Comparison of ENCODE assay signal across 16 cellular contexts in genomic region chr3:152779649-152780048, GRCh38. TPM values are rescaled to one million over a fixed set of nuclear protein-coding genes. Genes with fewer than 3 reads are reported as not detected.
DNase-seq lines count a peak whose midpoint lies in the region; ATAC-seq, FAIRE-seq and TF ChIP-seq lines count a peak whose summit lies in the region.
"Had no signal": no experiment of that assay in that cellular context is flagged by ENCODE, and none has a peak within 500 bp of the region (broad histone marks: within the 10 kb centered on the region; RNA-seq: fewer than 3 reads in every experiment).

No MANE protein-coding gene starts in this region.

- no peaks in the 10 kb centered on the region for H3K79me2 ChIP-seq in endothelial cell of umbilical vein (ENCODE audit: control insufficient read depth, insufficient read depth, low read length)
- H3K79me2 ChIP-seq in neural cell (replicated peaks; ENCODE audit: insufficient read depth, low read length), result no peaks in the 10 kb centered on the region

- TF ChIP-seq POLR2A in endothelial cell of umbilical vein (IDR thresholded peaks at IDR 0.05; ENCODE audit: low read depth, low read length), result no peak

- peaks cover 2% of the 10 kb centered on the region in 2 donors for H3K9me3 Mint-ChIP-seq in natural killer cell
- H3K9me3 Mint-ChIP-seq: activated naive CD8-positive, alpha-beta T cell treated with anti-CD3 and anti-CD28 coated beads, Interleukin-2, amount 50 U/mL, for 24 hours had no signal

- H3K9me1 ChIP-seq in endothelial cell of umbilical vein (replicated peaks; ENCODE audit: control insufficient read depth, extremely low read depth, insufficient read depth, low read length), result no peaks in the 10 kb centered on the region

- no peaks in the 10 kb centered on the region for H3K4me1 ChIP-seq in endothelial cell of umbilical vein (ENCODE audit: control insufficient read depth, extremely low read depth, insufficient read depth, low read length)
- H3K4me1 ChIP-seq: BLaER1 treated with 17β-estradiol and CSF1 and Interleukin-3, amounts not matched to agents 10 nM and 100 nM; lower lobe of right lung had no signal

- H3K27ac ChIP-seq in endothelial cell of umbilical vein (ENCODE audit: insufficient read depth, low read depth, low read length) (no peak overlapping the region), neural cell (ENCODE audit: low read length) (peak overlapping the region; percentile 56)
- H3K27ac ChIP-seq: BLaER1 treated with 17β-estradiol and CSF1 and Interleukin-3, amounts not matched to agents 10 nM and 100 nM; lower lobe of right lung had no signal

- H3K27me3 ChIP-seq in endothelial cell of umbilical vein (ENCODE audit: control insufficient read depth in 2 of 2, insufficient read depth in 2 of 2, low read length in 2 of 2), result no peaks in the 10 kb centered on the region
- no peaks in the 10 kb centered on the region for H3K27me3 ChIP-seq in neural cell (ENCODE audit: insufficient read depth, low read depth, low read length)
- H3K27me3 ChIP-seq: BLaER1 treated with 17β-estradiol and CSF1 and Interleukin-3, amounts not matched to agents 10 nM and 100 nM had no signal

- H3K27ac Mint-ChIP-seq in natural killer cell, result no peak overlapping the region
- H3K27ac Mint-ChIP-seq: activated naive CD8-positive, alpha-beta T cell treated with anti-CD3 and anti-CD28 coated beads, Interleukin-2, amount 50 U/mL, for 24 hours had no signal

- FAIRE-seq in endothelial cell of umbilical vein (lab: Jason Lieb, UNC), result no peak

- no peaks in the 10 kb centered on the region for H3K9me2 ChIP-seq in neural cell (ENCODE audit: insufficient read depth, low read length)

- no peaks in the 10 kb centered on the region for H3K36me3 Mint-ChIP-seq in natural killer cell

- H3K9ac ChIP-seq in endothelial cell of umbilical vein (replicated peaks; ENCODE audit: extremely low read depth, insufficient read depth, low read length) (no peak overlapping the region), neural cell (ENCODE audit: low read length) (peak overlapping the region; percentile 3)
- H3K9ac ChIP-seq: BLaER1 treated with 17β-estradiol and CSF1 and Interleukin-3, amounts not matched to agents 10 nM and 100 nM had no signal

- dilution Hi-C loops in endothelial cell of umbilical vein (cut with MboI; ENCODE audit: extremely low pct_ligation_motif_present, low sequenced_read_pairs), result no loop called here

- no peak for TF ChIP-seq RAD21 in neural cell (conservative IDR thresholded peaks at IDR 0.05)

- CTCF ChIA-PET in endothelial cell of umbilical vein (lab: Charles Lee), result interaction anchor here (0.7 kb wide), 1 partner anchor 18 kb away, joined by 3 read pairs; no protein-coding TSS in a partner anchor

- no TSS peak for BruUV-seq in endothelial cell of umbilical vein (replicated peaks; lab: Mats Ljungman, UMichigan)

- ATAC-seq in natural killer cell, result no peak
- ATAC-seq: activated naive CD8-positive, alpha-beta T cell treated with anti-CD3 and anti-CD28 coated beads, Interleukin-2, amount 50 U/mL, for 24 hours; lower lobe of right lung had no signal

- H4K20me1 ChIP-seq in endothelial cell of umbilical vein (replicated peaks; ENCODE audit: control insufficient read depth, extremely low read depth, insufficient read depth, low read length) (no peaks in the 10 kb centered on the region), neural cell (ENCODE audit: insufficient read depth) (no peaks in the 10 kb centered on the region)
- H4K20me1 ChIP-seq: BLaER1 treated with 17β-estradiol and CSF1 and Interleukin-3, amounts not matched to agents 10 nM and 100 nM had no signal

- H3F3A ChIP-seq in neural cell (ENCODE audit: insufficient read depth, low read length, poor library complexity, severe bottlenecking), result no peaks in the 10 kb centered on the region

- H3K9me3 ChIP-seq in endothelial cell of umbilical vein (replicated peaks; ENCODE audit: control insufficient read depth, insufficient read depth, low read length) (no peaks in the 10 kb centered on the region), neural cell (ENCODE audit: low read length) (no peaks in the 10 kb centered on the region)
- H3K9me3 ChIP-seq: BLaER1 treated with 17β-estradiol and CSF1 and Interleukin-3, amounts not matched to agents 10 nM and 100 nM; lower lobe of right lung had no signal

- intact Hi-C loops in endothelial cell of umbilical vein (cut with micrococcal nuclease), result no loop called here
- intact Hi-C loops in natural killer cell (cut with micrococcal nuclease), result no loop called here

- no peak for TF ChIP-seq EP300 in neural cell (conservative IDR thresholded peaks at IDR 0.05; ENCODE audit: poor library complexity, severe bottlenecking)

- no peak overlapping the region for H3K4me3 Mint-ChIP-seq in natural killer cell
- H3K4me3 Mint-ChIP-seq: activated naive CD8-positive, alpha-beta T cell treated with anti-CD3 and anti-CD28 coated beads, Interleukin-2, amount 50 U/mL, for 24 hours had no signal

- DNase-seq in COLO829 (ENCODE audit: low spot score), result peak; percentile 10
- DNase-seq in LHCN-M2 (ENCODE audit: low read depth), result peak; percentile 37
- DNase-seq in endothelial cell of umbilical vein (ENCODE audit: low read depth, low spot score), result no peak
- DNase-seq in middle frontal gyrus (ENCODE audit: extremely low spot score, low spot score), result no peak
- DNase-seq in activated CD4-positive, alpha-beta T cell treated with anti-CD3 and anti-CD28 coated beads for 48 hours, result no peak
- DNase-seq in SK-N-DZ (ENCODE audit: low spot score), result no peak
- no peak for DNase-seq in natural killer cell
- DNase-seq: activated naive CD8-positive, alpha-beta T cell treated with anti-CD3 and anti-CD28 coated beads, Interleukin-2, amount 50 U/mL, for 24 hours; head of caudate nucleus; lower lobe of right lung; NCI-H524; posterior cingulate gyrus; stimulated activated CD4-positive, alpha-beta T cell treated with anti-CD3 and anti-CD28 coated beads, Interleukin-4, amount 100 ng/mL, for 24 hours; stimulated activated naive CD4-positive, alpha-beta T cell had no signal

- no peaks in the 10 kb centered on the region for H3K27me3 Mint-ChIP-seq in natural killer cell (ENCODE audit: low read depth in 2 of 2)
- H3K27me3 Mint-ChIP-seq: activated naive CD8-positive, alpha-beta T cell treated with anti-CD3 and anti-CD28 coated beads, Interleukin-2, amount 50 U/mL, for 24 hours had no signal

- POLR2A ChIA-PET in endothelial cell of umbilical vein (lab: Charles Lee), result no interaction called here

- H3K4me2 ChIP-seq in endothelial cell of umbilical vein (ENCODE audit: insufficient read depth, low read length) (no peak overlapping the region), neural cell (ENCODE audit: low read length) (no peak overlapping the region)
- H3K4me2 ChIP-seq: BLaER1 treated with 17β-estradiol and CSF1 and Interleukin-3, amounts not matched to agents 10 nM and 100 nM had no signal

- TF ChIP-seq CTCF in endothelial cell of umbilical vein (IDR thresholded peaks at IDR 0.05; ENCODE audit: extremely low read depth in 1 of 2, insufficient read depth in 1 of 2, low read depth in 1 of 2, low read length in 2 of 2) (no peak), neural cell (IDR thresholded peaks at IDR 0.05; ENCODE audit: poor library complexity, severe bottlenecking) (no peak), natural killer cell (IDR thresholded peaks at IDR 0.05) (no peak)

- H3K4me1 Mint-ChIP-seq in natural killer cell, result no peaks in the 10 kb centered on the region
- H3K4me1 Mint-ChIP-seq: activated naive CD8-positive, alpha-beta T cell treated with anti-CD3 and anti-CD28 coated beads, Interleukin-2, amount 50 U/mL, for 24 hours had no signal

- no peaks in the 10 kb centered on the region for H3K36me3 ChIP-seq in endothelial cell of umbilical vein (ENCODE audit: control insufficient read depth in 2 of 2, extremely low read depth in 1 of 2, insufficient read depth in 2 of 2, low read length in 2 of 2)
- no peaks in the 10 kb centered on the region for H3K36me3 ChIP-seq in neural cell (ENCODE audit: insufficient read depth, low read length)
- H3K36me3 ChIP-seq: BLaER1 treated with 17β-estradiol and CSF1 and Interleukin-3, amounts not matched to agents 10 nM and 100 nM; lower lobe of right lung had no signal

- H3K4me3 ChIP-seq in endothelial cell of umbilical vein (replicated peaks in 1 of 3; ENCODE audit: insufficient read depth in 1 of 3, low read depth in 1 of 3, low read length in 3 of 3) (no peak overlapping the region), neural cell (ENCODE audit: low read length) (peak overlapping the region; percentile 4)
- H3K4me3 ChIP-seq: BLaER1 treated with 17β-estradiol and CSF1 and Interleukin-3, amounts not matched to agents 10 nM and 100 nM; lower lobe of right lung had no signal

- no peak overlapping the region for H2AFZ ChIP-seq in endothelial cell of umbilical vein (ENCODE audit: low read depth, low read length)
- H2AFZ ChIP-seq in neural cell (ENCODE audit: low read depth, low read length), result no peak overlapping the region

TF ChIP-seq in endothelial cell of umbilical vein, 7 proteins besides CTCF, POLR2A, EP300 and RAD21:
- no peak for TF ChIP-seq POLR2AphosphoS5 (IDR thresholded peaks at IDR 0.05; ENCODE audit: insufficient read depth, low read depth, low read length)
- TF ChIP-seq JUN (IDR thresholded peaks at IDR 0.05; ENCODE audit: borderline replicate concordance, insufficient read depth, insufficient read length, low read depth), result peak; percentile 21

TF ChIP-seq in neural cell, 6 proteins besides CTCF, POLR2A, EP300 and RAD21 (continues in another document):
- no peak for TF ChIP-seq TAF1 (IDR thresholded peaks at IDR 0.05; ENCODE audit: low read depth)

RNA-seq across cellular contexts. Expression of gene P2RY1, which starts 55.3 kb away (rescaled TPM):
- total RNA-seq in LHCN-M2 (2014; rRNA removed) (not detected in 2 replicates), endothelial cell of umbilical vein (1.7 and 1.9 TPM in 2 replicates), natural killer cell (1 to 10 TPM; 1.0 to 2.0 (median 1.4) TPM)
- polyA plus RNA-seq in LHCN-M2 (2012), result 0.01 TPM
- polyA plus RNA-seq in endothelial cell of umbilical vein (0.75 and 0.81 TPM in 2 replicates), neural cell (1.7 and 3.0 TPM in 2 replicates)
- 0.52 TPM in 2 replicates for polyA plus RNA-seq in endothelial cell of umbilical vein (2011; cell fraction: cytosol; rRNA removed)
- 0.53 and 0.82 TPM in 2 replicates for polyA plus RNA-seq in endothelial cell of umbilical vein (2011; cell fraction: nucleus; rRNA removed)
- 0.04 and 0.32 TPM in 2 replicates for polyA plus RNA-seq in endothelial cell of umbilical vein (2012)
- polyA minus RNA-seq in endothelial cell of umbilical vein (2.2 and 2.5 TPM in 2 replicates), neural cell (7.5 and 7.8 TPM in 2 replicates)
- polyA minus RNA-seq in endothelial cell of umbilical vein (2011; cell fraction: cytosol; rRNA and poly(A)+ RNA removed), result not detected
- polyA minus RNA-seq in endothelial cell of umbilical vein (2011; cell fraction: nucleus; rRNA and poly(A)+ RNA removed), result 0.87 and 1.7 TPM in 2 replicates
- polyA plus RNA-seq in SK-N-DZ (2014; cell fraction: cytosol; rRNA removed), result 0.02 and 0.03 TPM in 2 replicates
- 0.02 TPM in 1 of 2 replicates, not detected in the other for polyA plus RNA-seq in SK-N-DZ (2014; cell fraction: nucleus; rRNA removed)

Comparison
In these comparisons a context has a peak if more than half of its experiments do, and no peak if none do; other contexts are left out.
1. DNase-seq: peak in COLO829 (single experiment) and LHCN-M2 (single experiment); none in endothelial cell of umbilical vein (single experiment), middle frontal gyrus (single experiment), activated CD4-positive, alpha-beta T cell treated with anti-CD3 and anti-CD28 coated beads for 48 hours (single experiment), SK-N-DZ (single experiment) and natural killer cell (single experiment).